Comparison of ENCODE assay signal across 8 cellular contexts in the genomic region with DNA sequence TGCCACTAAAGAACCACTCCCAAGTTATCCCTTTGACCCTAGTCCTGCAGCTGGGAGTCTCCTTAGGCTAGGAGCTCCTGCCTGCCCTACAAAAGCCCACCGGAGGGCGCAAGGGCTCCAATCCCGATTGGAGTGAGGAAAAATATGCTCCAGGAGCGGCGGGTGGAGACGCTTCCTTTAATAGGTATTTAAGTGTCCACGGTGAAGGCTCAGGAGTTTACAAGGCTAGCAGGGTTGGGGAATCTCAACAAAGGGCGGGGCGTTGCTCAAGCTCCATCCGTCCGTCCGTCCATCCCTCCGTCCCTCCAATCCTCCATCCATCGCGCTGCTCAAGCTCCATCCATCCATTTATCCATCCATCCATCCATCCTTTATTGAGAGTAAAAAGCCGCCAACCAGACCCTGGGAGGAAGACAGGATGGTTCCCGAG. TPM values are rescaled to one million over a fixed set of nuclear protein-coding genes. Genes with fewer than 3 reads are reported as not detected.
DNase-seq lines count a peak whose midpoint lies in the region; ATAC-seq and TF ChIP-seq lines count a peak whose summit lies in the region.

No MANE protein-coding gene starts in this region.

- H3K79me2 ChIP-seq in DOHH2 (ENCODE audit: control insufficient read depth, low read length): peaks cover 14% of the 10 kb centered on the region

- H3K27ac ChIP-seq in DOHH2 (ENCODE audit: low read depth, low read length): peak overlapping the region; percentile 29
- peak overlapping the region; percentile 65 for H3K27ac ChIP-seq in epithelial cell of prostate
- H3K27ac ChIP-seq in thymus (ENCODE audit: low read depth): peak overlapping the region; percentile 53

- DNase-seq in NCI-H1105 treated with DMSO at 0.1 percent for 48 hours (lab: John Stamatoyannopoulos, UW) (peak; percentile 65), epithelial cell of prostate (ENCODE audit: low read depth, low spot score) (no peak), midbrain (lab: John Stamatoyannopoulos, UW) (peak; percentile 64)

- H3K4me2 ChIP-seq in DOHH2 (ENCODE audit: low read length): peak overlapping the region; percentile 88

- peak; percentile 76 for TF ChIP-seq CTCF in DOHH2 (IDR thresholded peaks at IDR 0.05; ENCODE audit: low read depth, low read length, poor library complexity, severe bottlenecking)
- TF ChIP-seq CTCF in WI38 (IDR thresholded peaks at IDR 0.05; ENCODE audit: low read depth, low read length): peak; percentile 84

- ATAC-seq in GM21825 (IDR thresholded peaks at IDR 0.05; ENCODE audit: unreplicated experiment) (peak; percentile 7), HG03457 (IDR thresholded peaks at IDR 0.05; ENCODE audit: unreplicated experiment) (no peak)

- H3K36me3 ChIP-seq in DOHH2 (ENCODE audit: control insufficient read depth, low read length): no peaks in the 10 kb centered on the region; the same call in 1 of the 2 replicates
- H3K36me3 ChIP-seq in thymus (ENCODE audit: control insufficient read depth, insufficient read depth): peaks cover 22% of the 10 kb centered on the region

- no peaks in the 10 kb centered on the region for H3K9me3 ChIP-seq in DOHH2 (ENCODE audit: control insufficient read depth, insufficient read depth, low read length)
- H3K9me3 ChIP-seq in thymus (ENCODE audit: control insufficient read depth): no peaks in the 10 kb centered on the region

- H3K27me3 ChIP-seq in DOHH2 (ENCODE audit: control insufficient read depth, low read length) (no peaks in the 10 kb centered on the region), thymus (ENCODE audit: control insufficient read depth, insufficient read depth) (no peaks in the 10 kb centered on the region)

- no peaks in the 10 kb centered on the region for H4K20me1 ChIP-seq in DOHH2 (ENCODE audit: control insufficient read depth, insufficient read depth, low read depth, low read length)

- 0 out of 2 replicates have a peak, but pooled peaks cover 7% of the 10 kb centered on the region for H3F3A ChIP-seq in DOHH2 (ENCODE audit: control insufficient read depth, insufficient read depth)

- H3K4me1 ChIP-seq in DOHH2 (ENCODE audit: control insufficient read depth, low read length): peaks cover 13% of the 10 kb centered on the region
- peaks cover 10% of the 10 kb centered on the region for H3K4me1 ChIP-seq in thymus (ENCODE audit: control insufficient read depth, insufficient read depth, low read length)

- no peaks in the 10 kb centered on the region for H3K9me2 ChIP-seq in DOHH2 (replicated peaks; ENCODE audit: control insufficient read depth, low read length)

- 1% methylated on average over 17 of the region's 17 CpGs for WGBS in thymus

- H3K4me3 ChIP-seq in DOHH2 (ENCODE audit: low read length): peak overlapping the region; percentile 99
- H3K4me3 ChIP-seq in WI38 (ENCODE audit: low read depth, low read length): peak overlapping the region; percentile 94
- H3K4me3 ChIP-seq in thymus (ENCODE audit: low read length): peak overlapping the region; percentile 94

RNA-seq across cellular contexts. Expression of a gene that starts 0.6 kb away (rescaled TPM):
- 75.1 TPM for polyA plus RNA-seq in thymus

RNA-seq across cellular contexts. Expression of a gene that starts 10.8 kb away (rescaled TPM):
- polyA plus RNA-seq in thymus: 239 TPM

RNA-seq across cellular contexts. Expression of a gene that starts 23.3 kb away (rescaled TPM):
- polyA plus RNA-seq in thymus: 49.1 TPM

RNA-seq across cellular contexts. Expression of a gene that starts 42.3 kb away (rescaled TPM):
- polyA plus RNA-seq in thymus: 16.9 TPM

RNA-seq across cellular contexts. Expression of a gene that starts 49.0 kb away (rescaled TPM):
- polyA plus RNA-seq in thymus: 21.2 TPM
